Comparison of ENCODE assay signal across 12 cellular contexts in genomic region chr1:114153051-114153620, GRCh38. TPM values are rescaled to one million over a fixed set of nuclear protein-coding genes. Genes with fewer than 3 reads are reported as not detected.
DNase-seq lines count a peak whose midpoint lies in the region; ATAC-seq and TF ChIP-seq lines count a peak whose summit lies in the region.
"Had no signal": no experiment of that assay in that cellular context is flagged by ENCODE, and none has a peak within 500 bp of the region (broad histone marks: within the 10 kb centered on the region; RNA-seq: fewer than 3 reads in every experiment).

No MANE protein-coding gene starts in this region.

- peaks cover 7 to 27% of the 10 kb centered on the region in 2 donors for H3K27me3 ChIP-seq in naive thymus-derived CD4-positive, alpha-beta T cell (ENCODE audit: control insufficient read depth in 2 of 2, insufficient read depth in 2 of 2, low read length in 2 of 2)
- peaks cover 93% of the 10 kb centered on the region for H3K27me3 ChIP-seq in transverse colon

- TF ChIP-seq EP300 in transverse colon (IDR thresholded peaks at IDR 0.05; ENCODE audit: low read depth) = no peak

- H3K9me3 ChIP-seq in naive thymus-derived CD4-positive, alpha-beta T cell (ENCODE audit: control insufficient read depth in 2 of 3, low read length in 3 of 3) = no peaks in the 10 kb centered on the region
- no peaks in the 10 kb centered on the region for H3K9me3 ChIP-seq in transverse colon

- TF ChIP-seq CTCF in transverse colon (IDR thresholded peaks at IDR 0.05) = no peak

- TF ChIP-seq POLR2A in transverse colon (IDR thresholded peaks at IDR 0.05) = no peak

- H3K4me1 Mint-ChIP-seq in activated naive CD4-positive, alpha-beta T cell treated with anti-CD3 and anti-CD28 coated beads, Interleukin-2, amount 50 U/mL, for 24 hours = peaks cover 10% of the 10 kb centered on the region
- H3K4me1 Mint-ChIP-seq in central memory CD8-positive, alpha-beta T cell = peaks cover 12% of the 10 kb centered on the region
- H3K4me1 Mint-ChIP-seq in naive thymus-derived CD4-positive, alpha-beta T cell = peaks cover 5 to 14% (median 11%) of the 10 kb centered on the region in 7 donors

- H3K4me1 ChIP-seq in naive thymus-derived CD4-positive, alpha-beta T cell (ENCODE audit: control insufficient read depth in 2 of 2, insufficient read depth in 2 of 2, low read length in 2 of 2) = peaks cover 6 to 16% of the 10 kb centered on the region in 2 donors
- H3K4me1 ChIP-seq in transverse colon = peaks cover 15 to 31% (median 21%) of the 10 kb centered on the region in 4 donors

- peak; percentile 28 for ATAC-seq in central memory CD8-positive, alpha-beta T cell (replicated peaks; ENCODE audit: extremely low read depth, poor library complexity, severe bottlenecking)
- ATAC-seq in naive thymus-derived CD4-positive, alpha-beta T cell = no peak

- DNase-seq in activated naive CD4-positive, alpha-beta T cell treated with Interleukin-2 at 50 U/mL for 16 hours = no peak
- no peak for DNase-seq in central memory CD8-positive, alpha-beta T cell (ENCODE audit: low spot score in 2 of 2)
- DNase-seq in naive thymus-derived CD4-positive, alpha-beta T cell = peak in 1 of 9 donors; percentile 7
- DNase-seq in transverse colon = no peak
- DNase-seq in activated CD4-positive, CD25-positive, alpha-beta regulatory T cell (lab: John Stamatoyannopoulos, UW) = no peak
- DNase-seq in kidney tubule cell (ENCODE audit: low spot score) = no peak
- no peak for DNase-seq in amniotic stem cell (lab: John Stamatoyannopoulos, UW)
- DNase-seq: SHP77 had no signal

- intact Hi-C loops in naive thymus-derived CD4-positive, alpha-beta T cell (cut with micrococcal nuclease) = no loop called here
- intact Hi-C loops in transverse colon (cut with DNase I; ENCODE audit: low total_unique reads) = no loop called here

- CTCF ChIA-PET in naive thymus-derived CD4-positive, alpha-beta T cell (lab: Charles Lee) = no interaction called here

- POLR2A ChIA-PET in naive thymus-derived CD4-positive, alpha-beta T cell (lab: Charles Lee) = no interaction called here

- peaks cover 48% of the 10 kb centered on the region for H3K27me3 Mint-ChIP-seq in activated naive CD4-positive, alpha-beta T cell treated with anti-CD3 and anti-CD28 coated beads, Interleukin-2, amount 50 U/mL, for 24 hours
- peaks cover 96% of the 10 kb centered on the region for H3K27me3 Mint-ChIP-seq in central memory CD8-positive, alpha-beta T cell
- H3K27me3 Mint-ChIP-seq in naive thymus-derived CD4-positive, alpha-beta T cell = peaks cover 70 to 80% (median 78%) of the 10 kb centered on the region in 5 donors

- H3K4me3 ChIP-seq in naive thymus-derived CD4-positive, alpha-beta T cell (ENCODE audit: low read length) = peak overlapping the region; percentile 27
- H3K4me3 ChIP-seq in transverse colon = peak overlapping the region in 3 of 4 donors; percentile 22 to 50 (median 23)

- no peaks in the 10 kb centered on the region for H3K36me3 ChIP-seq in naive thymus-derived CD4-positive, alpha-beta T cell (ENCODE audit: control insufficient read depth in 2 of 3, insufficient read depth in 3 of 3, low read length in 3 of 3)
- no peaks in the 10 kb centered on the region for H3K36me3 ChIP-seq in transverse colon

- peak overlapping the region; percentile 58 for H3K4me3 Mint-ChIP-seq in activated naive CD4-positive, alpha-beta T cell treated with anti-CD3 and anti-CD28 coated beads, Interleukin-2, amount 50 U/mL, for 24 hours
- H3K4me3 Mint-ChIP-seq in central memory CD8-positive, alpha-beta T cell = peak overlapping the region; percentile 66
- peak overlapping the region in 8 of 10 donors; percentile 17 to 85 (median 69) for H3K4me3 Mint-ChIP-seq in naive thymus-derived CD4-positive, alpha-beta T cell

- H3K27ac ChIP-seq in naive thymus-derived CD4-positive, alpha-beta T cell (ENCODE audit: low read depth, low read length) = no peak overlapping the region
- H3K27ac ChIP-seq in transverse colon = no peak overlapping the region

- H3K27ac Mint-ChIP-seq in activated naive CD4-positive, alpha-beta T cell treated with anti-CD3 and anti-CD28 coated beads, Interleukin-2, amount 50 U/mL, for 24 hours = no peak overlapping the region
- H3K27ac Mint-ChIP-seq in central memory CD8-positive, alpha-beta T cell (ENCODE audit: low read depth) = no peak overlapping the region
- no peak overlapping the region for H3K27ac Mint-ChIP-seq in naive thymus-derived CD4-positive, alpha-beta T cell
- H3K27ac Mint-ChIP-seq: activated naive CD4-positive, alpha-beta T cell treated with anti-CD3 and anti-CD28 coated beads, Interleukin-2, amount 50 U/mL, for 72 hours; IgD-negative memory B cell had no signal

- H3K36me3 Mint-ChIP-seq in activated naive CD4-positive, alpha-beta T cell treated with anti-CD3 and anti-CD28 coated beads, Interleukin-2, amount 50 U/mL, for 24 hours = no peaks in the 10 kb centered on the region
- H3K36me3 Mint-ChIP-seq in central memory CD8-positive, alpha-beta T cell (ENCODE audit: insufficient read depth) = peaks cover 2% of the 10 kb centered on the region
- H3K36me3 Mint-ChIP-seq in naive thymus-derived CD4-positive, alpha-beta T cell = peaks cover 0 to 5% (median 3%) of the 10 kb centered on the region in 5 donors

- in situ Hi-C loops in transverse colon (cut with MboI; ENCODE audit: low pct_ligation_motif_present in 1 of 4, low pct_unique_long_range_greater_than_20kb in 1 of 4, low sequenced_read_pairs in 3 of 4) = no loop called here

- 10% methylated on average over 33 of the region's 42 CpGs; no CpG with 5 or more reads in 1 of the 2 donors for WGBS in transverse colon (ENCODE audit: low coverage in 1 of 2), 2 donors

- no peaks in the 10 kb centered on the region for H3K9me3 Mint-ChIP-seq in activated naive CD4-positive, alpha-beta T cell treated with anti-CD3 and anti-CD28 coated beads, Interleukin-2, amount 50 U/mL, for 24 hours
- H3K9me3 Mint-ChIP-seq in central memory CD8-positive, alpha-beta T cell = no peaks in the 10 kb centered on the region
- peaks cover 0 to 3% (median 0%) of the 10 kb centered on the region in 11 donors for H3K9me3 Mint-ChIP-seq in naive thymus-derived CD4-positive, alpha-beta T cell
- H3K9me3 Mint-ChIP-seq: activated naive CD4-positive, alpha-beta T cell treated with anti-CD3 and anti-CD28 coated beads, Interleukin-2, amount 50 U/mL, for 72 hours had no signal

RNA-seq across cellular contexts. Expression of gene SYT6, which starts 0.5 kb away (rescaled TPM):
- total RNA-seq in naive thymus-derived CD4-positive, alpha-beta T cell = not detected
- polyA plus RNA-seq in naive thymus-derived CD4-positive, alpha-beta T cell = not detected
- total RNA-seq in transverse colon = under 1 TPM in 2 of 4 donors, not detected in 2; 0.14 to 0.64 TPM
- total RNA-seq: glomerular endothelial cell had no signal
- polyA plus RNA-seq: IgD-negative memory B cell had no signal
